Comparison of ENCODE assay signal across 8 cellular contexts in the genomic region with DNA sequence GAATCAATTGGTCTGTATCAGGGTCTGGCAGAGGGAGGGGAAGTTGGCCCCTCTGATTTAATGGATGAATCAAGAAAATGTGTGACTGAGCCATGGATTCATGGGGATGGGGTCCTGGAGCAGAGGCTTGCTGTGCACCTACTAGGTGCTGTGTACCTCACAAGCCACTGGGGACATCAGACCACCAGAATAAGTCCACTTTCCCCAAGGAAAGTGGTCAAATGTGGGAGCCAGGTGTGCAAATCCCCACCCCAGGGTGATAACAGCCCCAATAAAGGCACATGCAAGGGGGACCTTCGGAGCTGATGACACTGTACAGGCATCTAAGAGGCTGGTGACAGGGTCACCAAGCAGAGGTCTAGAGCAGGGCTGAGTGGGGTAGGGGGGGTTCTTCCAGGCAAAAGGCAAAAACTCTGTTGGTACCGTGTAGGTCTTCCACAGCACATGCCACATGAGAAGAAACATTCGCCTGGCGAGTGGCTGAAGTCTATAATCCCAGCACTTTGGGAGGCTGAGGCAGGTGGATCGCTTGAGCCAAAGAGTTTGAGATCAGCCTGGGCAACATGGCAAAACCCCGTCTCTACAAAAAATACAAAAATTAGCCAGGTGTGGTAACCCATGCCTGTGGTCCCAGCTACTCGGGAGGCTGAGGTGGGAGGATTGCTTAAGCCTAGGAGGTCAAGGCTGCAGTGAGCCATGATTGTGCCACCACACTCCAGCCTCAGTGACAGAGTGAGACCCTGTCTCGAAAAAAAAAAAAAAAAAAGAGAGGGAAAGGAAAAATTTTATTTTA. TPM values are rescaled to one million over a fixed set of nuclear protein-coding genes. Genes with fewer than 3 reads are reported as not detected.
A peak's percentile ranks its signal among the peaks of the same experiment; 100 is the strongest.
DNase-seq lines count a peak whose midpoint lies in the region; ATAC-seq and TF ChIP-seq lines count a peak whose summit lies in the region.

No MANE protein-coding gene starts in this region.

- no peaks in the 10 kb centered on the region for H3K79me2 ChIP-seq in OCI-LY7 (ENCODE audit: insufficient read depth, low read depth, low read length)

- WGBS in endodermal cell (ENCODE audit: insufficient coverage in 1 of 2, insufficient read length in 1 of 2), 2 experiments, result 94 to 95% methylated on average over 5 to 7 of the region's 8 CpGs

- H3K27ac ChIP-seq in OCI-LY7 (ENCODE audit: low read depth, low read length, poor library complexity, severe bottlenecking) (peak overlapping the region; percentile 80), endodermal cell (ENCODE audit: low read depth, low read length) (no peak overlapping the region), rectal smooth muscle tissue (ENCODE audit: low read depth, low read length) (peak overlapping the region; percentile 71)

- H3K4me2 ChIP-seq in OCI-LY7 (ENCODE audit: low read length), result peak overlapping the region; percentile 51

- H2AFZ ChIP-seq in OCI-LY7 (ENCODE audit: low read length), result peak overlapping the region; percentile 79; the same call in 1 of the 2 replicates

- H3K9me2 ChIP-seq in OCI-LY7 (ENCODE audit: insufficient read depth, low read length), result no peaks in the 10 kb centered on the region

- no peak overlapping the region for H3K27ac Mint-ChIP-seq in endodermal cell

- H4K20me1 ChIP-seq in OCI-LY7 (ENCODE audit: insufficient read depth, low read length), result no peaks in the 10 kb centered on the region

- H3K36me3 ChIP-seq in OCI-LY7 (ENCODE audit: insufficient read depth, low read length) (no peaks in the 10 kb centered on the region), endodermal cell (ENCODE audit: control insufficient read depth, insufficient read depth, low read length) (no peaks in the 10 kb centered on the region), rectal smooth muscle tissue (ENCODE audit: control insufficient read depth, insufficient read depth, low read length) (no peaks in the 10 kb centered on the region)

- H3K9me3 ChIP-seq in OCI-LY7 (ENCODE audit: low read length) (no peaks in the 10 kb centered on the region), endodermal cell (ENCODE audit: control insufficient read depth, low read length) (no peaks in the 10 kb centered on the region)

- H3K27me3 Mint-ChIP-seq in endodermal cell (ENCODE audit: insufficient read depth), result no peaks in the 10 kb centered on the region

- intact Hi-C loops in OCI-LY7 (cut with micrococcal nuclease; ENCODE audit: unreplicated experiment), result no loop called here

- peak; percentile 2 for TF ChIP-seq CTCF in GM12865 (IDR thresholded peaks at IDR 0.05; ENCODE audit: insufficient read depth, low read depth, low read length, missing control alignments)
- 0 out of 2 replicates have a peak, but pooled peaks have one; percentile 21 for TF ChIP-seq CTCF in OCI-LY7 (conservative IDR thresholded peaks at IDR 0.05; ENCODE audit: low read length)
- TF ChIP-seq CTCF in endodermal cell (conservative IDR thresholded peaks at IDR 0.05), result peak; percentile 25
- no peak for TF ChIP-seq CTCF in omental fat pad (IDR thresholded peaks at IDR 0.05)

- DNase-seq in GM12865 (ENCODE audit: low read depth) (no peak), OCI-LY7 (ENCODE audit: low spot score) (peak; percentile 19), endodermal cell (no peak), dedifferentiated amniotic fluid mesenchymal stem cell (ENCODE audit: extremely low spot score) (no peak), omental fat pad (ENCODE audit: low spot score) (no peak), DMS53 treated with DMSO at 0.1 percent for 48 hours (lab: John Stamatoyannopoulos, UW; ENCODE audit: unreplicated experiment) (no peak)
- DNase-seq in activated effector memory CD4-positive, alpha-beta T cell treated with anti-CD3 and anti-CD28 coated beads, Interleukin-2, amount 50 U/mL, for 16 hours, result no peak

- CTCF ChIA-PET in OCI-LY7 (lab: Charles Lee; ENCODE audit: unreplicated experiment), result no interaction called here

- POLR2A ChIA-PET in OCI-LY7 (lab: Charles Lee), result no interaction called here

- H3K4me1 ChIP-seq in OCI-LY7 (ENCODE audit: insufficient read depth, low read length, poor library complexity, severe bottlenecking) (peaks cover 46% of the 10 kb centered on the region), endodermal cell (ENCODE audit: control insufficient read depth, insufficient read depth, low read length) (peaks cover 4% of the 10 kb centered on the region), rectal smooth muscle tissue (ENCODE audit: control insufficient read depth, insufficient read depth, low read length) (peaks cover 20% of the 10 kb centered on the region)

- no peak for ATAC-seq in omental fat pad (ENCODE audit: low FRiP score)

- no peaks in the 10 kb centered on the region for H3K27me3 ChIP-seq in endodermal cell (ENCODE audit: control insufficient read depth, insufficient read depth, low read length, poor library complexity, severe bottlenecking)
- no peaks in the 10 kb centered on the region for H3K27me3 ChIP-seq in rectal smooth muscle tissue (ENCODE audit: control insufficient read depth, insufficient read depth, low read length)

- H3K4me3 Mint-ChIP-seq in endodermal cell, result no peak overlapping the region

- H3K4me3 ChIP-seq in GM12865 (ENCODE audit: low read depth, low read length) (no peak overlapping the region), OCI-LY7 (ENCODE audit: low read depth, low read length, poor library complexity, severe bottlenecking) (peak overlapping the region; percentile 35), endodermal cell (ENCODE audit: low read length) (no peak overlapping the region), rectal smooth muscle tissue (ENCODE audit: low read length) (no peak overlapping the region)

- H3K4me1 Mint-ChIP-seq in endodermal cell, result peaks cover 10% of the 10 kb centered on the region

- H3K9me3 Mint-ChIP-seq in endodermal cell, result no peaks in the 10 kb centered on the region

- no TSS peak for BruUV-seq in OCI-LY7 (replicated peaks; lab: Mats Ljungman, UMichigan)

- H3K9ac ChIP-seq in endodermal cell (ENCODE audit: extremely low read depth, low read length, poor library complexity, severe bottlenecking) (no peak overlapping the region), rectal smooth muscle tissue (ENCODE audit: low read length) (no peak overlapping the region)

- H3K36me3 Mint-ChIP-seq in endodermal cell (ENCODE audit: low read depth), result no peaks in the 10 kb centered on the region

RNA-seq across cellular contexts. Expression of gene TXN2, which starts 28.8 kb away (rescaled TPM):
- total RNA-seq in OCI-LY7 (2014; rRNA removed; shearing (Covaris generic)), result 32.0 and 33.4 TPM in 2 replicates
- total RNA-seq in OCI-LY7 (2022), result 94.2 and 106 TPM in 2 replicates
- total RNA-seq in endodermal cell, result 10 to 100 TPM; 52.9 to 53.9 TPM
- 69.6 TPM for polyA plus RNA-seq in endodermal cell (2013, experiment 1 of 2)
- 65.8 TPM for polyA plus RNA-seq in endodermal cell (2013, experiment 2 of 2)
- total RNA-seq in omental fat pad, result 10 to 100 TPM; 53.2 to 82.0 (median 66.2) TPM

RNA-seq across cellular contexts. Expression of gene FOXRED2, which starts 54.2 kb away (rescaled TPM):
- total RNA-seq in OCI-LY7 (2014; rRNA removed; shearing (Covaris generic)), result 16.2 and 22.6 TPM in 2 replicates
- 40.6 and 48.3 TPM in 2 replicates for total RNA-seq in OCI-LY7 (2022)
- 10 to 100 TPM; 28.3 to 33.3 TPM for total RNA-seq in endodermal cell
- polyA plus RNA-seq in endodermal cell (2013, experiment 1 of 2), result 18.0 TPM
- 17.1 TPM for polyA plus RNA-seq in endodermal cell (2013, experiment 2 of 2)
- total RNA-seq in omental fat pad, result 10 to 100 TPM in 1 of 4 donors, 1 to 10 TPM in 3; 4.0 to 11.7 (median 5.1) TPM

Comparison
In these comparisons a context has a peak if more than half of its experiments do, and no peak if none do; other contexts are left out.
1. CTCF ChIP-seq: peak in GM12865 (single experiment), OCI-LY7 (single experiment) and endodermal cell (single experiment); none in omental fat pad (0 of 3).